ENCODE assay signal across 8 cellular contexts in the genomic region with DNA sequence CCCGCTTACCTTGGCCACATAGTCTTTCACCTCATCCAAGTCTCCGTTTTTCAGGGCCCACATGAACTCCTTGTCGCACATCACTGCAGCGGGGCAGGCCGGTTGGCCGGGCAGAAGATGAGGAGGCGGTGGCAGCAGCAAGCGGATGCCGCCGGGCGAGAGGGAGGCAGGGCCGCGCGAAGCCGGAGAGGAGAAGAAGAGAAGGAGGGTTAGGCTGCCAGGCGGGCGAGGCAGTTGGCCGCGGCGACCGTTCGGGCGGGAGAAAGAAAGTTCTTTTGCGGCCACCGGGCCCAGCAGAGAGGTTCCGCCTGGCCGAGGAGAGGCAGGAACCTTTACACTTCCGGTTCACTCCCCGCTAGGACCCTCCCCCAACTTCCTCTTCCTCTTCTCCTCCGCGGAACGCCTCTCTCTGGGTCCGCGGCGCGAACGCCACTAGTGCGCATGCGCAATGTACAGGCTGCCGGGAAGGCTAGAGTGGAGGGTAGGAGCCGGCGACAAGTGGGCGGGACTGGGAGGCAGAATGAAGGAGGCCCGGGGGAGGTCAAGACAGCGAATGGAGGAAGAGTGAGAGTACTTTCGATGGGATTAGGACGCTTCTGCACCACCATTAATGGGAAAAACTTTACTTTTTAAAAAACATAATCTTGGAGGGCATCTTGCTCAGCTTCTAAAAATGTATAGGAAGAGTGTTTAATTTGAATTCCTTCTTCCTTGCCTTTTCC. TPM values are rescaled to one million over a fixed set of nuclear protein-coding genes. Genes with fewer than 3 reads are reported as not detected.
DNase-seq lines count a peak whose midpoint lies in the region; ATAC-seq and TF ChIP-seq lines count a peak whose summit lies in the region.

A gene with protein sequence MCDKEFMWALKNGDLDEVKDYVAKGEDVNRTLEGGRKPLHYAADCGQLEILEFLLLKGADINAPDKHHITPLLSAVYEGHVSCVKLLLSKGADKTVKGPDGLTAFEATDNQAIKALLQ (minus strand): TSS at position 340 of the 722 bp plus-strand sequence. CDS start 259 bp downstream, at position 81.

- peak; percentile 40 to 61 for TF ChIP-seq POLR2A in uterus (IDR thresholded peaks at IDR 0.05)

- peaks cover 13% of the 10 kb centered on the region for H3K36me3 Mint-ChIP-seq in T-helper 2 cell treated with Interferon-gamma antibody and Interleukin-4, amounts not matched to agents 5 μg/mL and 100 μg/mL, for 36 hours (ENCODE audit: low read depth)

- peaks cover 57% of the 10 kb centered on the region for H3K4me1 Mint-ChIP-seq in T-helper 2 cell treated with Interferon-gamma antibody and Interleukin-4, amounts not matched to agents 5 μg/mL and 100 μg/mL, for 36 hours (ENCODE audit: low read depth)

- TF ChIP-seq CTCF in ascending aorta (IDR thresholded peaks at IDR 0.05) (no peak), uterus (IDR thresholded peaks at IDR 0.05) (peak in 2 of 4 experiments; percentile 7 to 28)

- H3K4me1 ChIP-seq in ascending aorta (peaks cover 0 to 23% of the 10 kb centered on the region in 2 donors), right cardiac atrium (ENCODE audit: control insufficient read depth, insufficient read depth, low read length) (no peaks in the 10 kb centered on the region), uterus (peaks cover 0 to 3% of the 10 kb centered on the region in 2 donors)

- H3K27me3 Mint-ChIP-seq in T-helper 2 cell treated with Interferon-gamma antibody and Interleukin-4, amounts not matched to agents 5 μg/mL and 100 μg/mL, for 36 hours (ENCODE audit: low read depth), result no peaks in the 10 kb centered on the region

- H3K4me3 ChIP-seq in ascending aorta, result peak within 1 kb of the TSS; percentile 85
- peak within 1 kb of the TSS; percentile 74 for H3K4me3 ChIP-seq in right cardiac atrium (ENCODE audit: low read length)
- H3K4me3 ChIP-seq in uterus, result peak within 1 kb of the TSS; percentile 71 to 91

- ATAC-seq in GM18502 (IDR thresholded peaks at IDR 0.05; ENCODE audit: poor library complexity, unreplicated experiment) (peak; percentile 55), HG02970 (IDR thresholded peaks at IDR 0.05; ENCODE audit: low FRiP score, unreplicated experiment) (peak; percentile 70), right cardiac atrium (peak; percentile 99 to 100)

- peak within 1 kb of the TSS; percentile 95 for H3K27ac Mint-ChIP-seq in T-helper 2 cell treated with Interferon-gamma antibody and Interleukin-4, amounts not matched to agents 5 μg/mL and 100 μg/mL, for 36 hours

- H3K27ac ChIP-seq in ascending aorta (peak within 1 kb of the TSS; percentile 81 to 84), right cardiac atrium (ENCODE audit: low read length) (peak within 1 kb of the TSS; percentile 34), uterus (peak within 1 kb of the TSS; percentile 68 to 81)

- H3K36me3 ChIP-seq in ascending aorta (no peaks in the 10 kb centered on the region), uterus (no peaks in the 10 kb centered on the region)

- intact Hi-C loops in ascending aorta (cut with DNase I) (loop anchor here (1.0 to 5.0 kb wide), 4 partner anchors 230 to 1660 kb away; a partner anchor contains a TSS), right cardiac atrium (cut with DNase I) (loop anchor here in 1 of 4 donors (10.0 kb wide), 1 partner anchor 312 kb away; a partner anchor contains a TSS), uterus (cut with DNase I; ENCODE audit: low total_unique reads) (loop anchor here (10.0 kb wide), 1 partner anchor 312 kb away; a partner anchor contains a TSS)

- H3K9me3 Mint-ChIP-seq in T-helper 2 cell treated with Interferon-gamma antibody and Interleukin-4, amounts not matched to agents 5 μg/mL and 100 μg/mL, for 36 hours, result no peaks in the 10 kb centered on the region

- 1% methylated on average over 47 of the region's 47 CpGs for WGBS in right cardiac atrium

- H3K27me3 ChIP-seq in ascending aorta (no peaks in the 10 kb centered on the region), right cardiac atrium (ENCODE audit: control insufficient read depth, insufficient read depth) (no peaks in the 10 kb centered on the region), uterus (no peaks in the 10 kb centered on the region)

- peak within 1 kb of the TSS; percentile 96 for H3K4me3 Mint-ChIP-seq in T-helper 2 cell treated with Interferon-gamma antibody and Interleukin-4, amounts not matched to agents 5 μg/mL and 100 μg/mL, for 36 hours

- DNase-seq in NCI-H1930 (lab: John Stamatoyannopoulos, UW) (peak; percentile 98), ascending aorta (ENCODE audit: low spot score in 2 of 2) (peak; percentile 98 to 100), right cardiac atrium (peak; percentile 100), pulmonary artery endothelial cell (ENCODE audit: low read depth, low spot score) (peak; percentile 85), uterus (peak; percentile 98 to 99)
- peak; percentile 98 for DNase-seq in T-helper 2 cell treated with Interferon-gamma antibody and Interleukin-4, amounts not matched to agents 5 μg/mL and 100 μg/mL, for 36 hours (ENCODE audit: low spot score)

- H3K9me3 ChIP-seq in ascending aorta (no peaks in the 10 kb centered on the region), right cardiac atrium (ENCODE audit: control insufficient read depth, low read length) (no peaks in the 10 kb centered on the region), uterus (no peaks in the 10 kb centered on the region)

RNA-seq across cellular contexts. Expression of the gene that starts here (rescaled TPM):
- total RNA-seq in ascending aorta (43.5 TPM), right cardiac atrium (100 to 1,000 TPM; 113 to 128 (median 123) TPM), pulmonary artery endothelial cell (153 and 159 TPM in 2 replicates), uterus (100 to 1,000 TPM in 1 of 4 donors, 10 to 100 TPM in 3; 53.8 to 125 (median 76.8) TPM)
- polyA plus RNA-seq in right cardiac atrium, result 64.6 TPM

Comparison
In these comparisons a context has a peak if more than half of its experiments do, and no peak if none do; other contexts are left out.
1. Peak in every context shown above with its lines: DNase-seq, ATAC-seq, H3K4me3 ChIP-seq and H3K27ac ChIP-seq.